Comparison of ENCODE assay signal across 11 cellular contexts in genomic region chr1:17561561-17561985, GRCh38. TPM values are rescaled to one million over a fixed set of nuclear protein-coding genes. Genes with fewer than 3 reads are reported as not detected.
DNase-seq lines count a peak whose midpoint lies in the region; ATAC-seq and TF ChIP-seq lines count a peak whose summit lies in the region.
"Had no signal": no experiment of that assay in that cellular context is flagged by ENCODE, and none has a peak within 500 bp of the region (broad histone marks: within the 10 kb centered on the region; RNA-seq: fewer than 3 reads in every experiment).

No MANE protein-coding gene starts in this region.

- H3K27me3 ChIP-seq in duodenal mucosa (ENCODE audit: control insufficient read depth in 1 of 2, insufficient read depth in 2 of 2, low read length in 2 of 2) (no peaks in the 10 kb centered on the region), mucosa of stomach (ENCODE audit: control insufficient read depth, insufficient read depth, low read length) (no peaks in the 10 kb centered on the region), transverse colon (no peaks in the 10 kb centered on the region)
- H3K27me3 ChIP-seq in CD8-positive, alpha-beta T cell (ENCODE audit: insufficient read depth, low read length), result no peaks in the 10 kb centered on the region

- H3K9me3 ChIP-seq in duodenal mucosa (ENCODE audit: control insufficient read depth in 1 of 2, low read length in 2 of 2), result no peaks in the 10 kb centered on the region
- no peaks in the 10 kb centered on the region for H3K9me3 ChIP-seq in mucosa of stomach (ENCODE audit: control insufficient read depth, low read length)
- H3K9me3 ChIP-seq in transverse colon, result no peaks in the 10 kb centered on the region
- H3K9me3 ChIP-seq in CD8-positive, alpha-beta T cell (ENCODE audit: low read length), result no peaks in the 10 kb centered on the region

- H3K9me3 Mint-ChIP-seq in CD8-positive, alpha-beta T cell, result no peaks in the 10 kb centered on the region

- CTCF ChIA-PET in CD8-positive, alpha-beta T cell (lab: Charles Lee), result no interaction called here

- H3K4me1 ChIP-seq in duodenal mucosa (ENCODE audit: control insufficient read depth in 1 of 2, insufficient read depth in 2 of 2, low read length in 2 of 2) (peaks cover 45 to 49% of the 10 kb centered on the region in 2 donors), mucosa of stomach (ENCODE audit: control insufficient read depth, insufficient read depth, low read length) (peaks cover 64% of the 10 kb centered on the region), transverse colon (peaks cover 28 to 72% (median 65%) of the 10 kb centered on the region in 4 donors)
- H3K4me1 ChIP-seq in CD8-positive, alpha-beta T cell (ENCODE audit: insufficient read depth, low read length), result no peaks in the 10 kb centered on the region

- no peak for TF ChIP-seq CTCF in transverse colon (IDR thresholded peaks at IDR 0.05)
- TF ChIP-seq CTCF in CD8-positive, alpha-beta T cell (IDR thresholded peaks at IDR 0.05), result no peak

- POLR2A ChIA-PET in CD8-positive, alpha-beta T cell (lab: Charles Lee), result no interaction called here

- no peaks in the 10 kb centered on the region for H3K36me3 Mint-ChIP-seq in CD8-positive, alpha-beta T cell

- intact Hi-C loops in transverse colon (cut with DNase I; ENCODE audit: low total_unique reads), result no loop called here
- intact Hi-C loops in CD8-positive, alpha-beta T cell (cut with DNase I, micrococcal nuclease), result no loop called here

- DNase-seq in LHCN-M2 (ENCODE audit: low read depth), result peak; percentile 67
- DNase-seq in transverse colon, result no peak
- DNase-seq in 8988T, result no peak
- DNase-seq in CD8-positive, alpha-beta T cell, result no peak
- no peak for DNase-seq in activated gamma-delta T cell (lab: John Stamatoyannopoulos, UW)
- DNase-seq: activated CD8-positive, alpha-beta T cell treated with anti-CD3 and anti-CD28 coated beads, Interleukin-2, amount 10 ng/mL, durations not matched to agents 7 days and 5 days; NCI-H1105 treated with DMSO at 0.1 percent for 48 hours; RPMI8226 had no signal

- H3K4me3 Mint-ChIP-seq in CD8-positive, alpha-beta T cell, result no peak overlapping the region
- H3K4me3 Mint-ChIP-seq: activated CD8-positive, alpha-beta T cell treated with anti-CD3 and anti-CD28 coated beads, Interleukin-2, amount 10 ng/mL, durations not matched to agents 7 days and 5 days had no signal

- TF ChIP-seq POLR2A in transverse colon (IDR thresholded peaks at IDR 0.05), result no peak

- WGBS in transverse colon (ENCODE audit: low coverage in 1 of 2), 2 donors, result 39 to 42% methylated on average over 5 to 9 of the region's 9 CpGs

- H3K4me1 Mint-ChIP-seq in CD8-positive, alpha-beta T cell (ENCODE audit: low read depth), result no peaks in the 10 kb centered on the region

- peaks cover 2% of the 10 kb centered on the region for H3K27me3 Mint-ChIP-seq in CD8-positive, alpha-beta T cell (ENCODE audit: low read depth)

- H3K27ac Mint-ChIP-seq in CD8-positive, alpha-beta T cell, result no peak overlapping the region
- H3K27ac Mint-ChIP-seq: activated CD8-positive, alpha-beta T cell treated with anti-CD3 and anti-CD28 coated beads, Interleukin-2, amount 10 ng/mL, durations not matched to agents 7 days and 5 days had no signal

- ATAC-seq in CD8-positive, alpha-beta T cell, result no peak
- ATAC-seq in GM18873 (IDR thresholded peaks at IDR 0.05; ENCODE audit: low FRiP score, unreplicated experiment), result no peak
- ATAC-seq: activated CD8-positive, alpha-beta T cell treated with anti-CD3 and anti-CD28 coated beads, Interleukin-2, amount 10 ng/mL, durations not matched to agents 7 days and 5 days had no signal

- TF ChIP-seq EP300 in transverse colon (IDR thresholded peaks at IDR 0.05; ENCODE audit: low read depth), result no peak

- no peak overlapping the region for H3K4me3 ChIP-seq in duodenal mucosa (ENCODE audit: low read depth in 1 of 2, low read length in 2 of 2)
- no peak overlapping the region for H3K4me3 ChIP-seq in mucosa of stomach (ENCODE audit: low read length)
- no peak overlapping the region for H3K4me3 ChIP-seq in transverse colon
- no peak overlapping the region for H3K4me3 ChIP-seq in CD8-positive, alpha-beta T cell (ENCODE audit: low read depth, low read length)

- in situ Hi-C loops in transverse colon (cut with MboI; ENCODE audit: low pct_ligation_motif_present in 1 of 4, low pct_unique_long_range_greater_than_20kb in 1 of 4, low sequenced_read_pairs in 3 of 4), result no loop called here

- H3K27ac ChIP-seq in duodenal mucosa (ENCODE audit: low read depth, low read length) (peak overlapping the region; percentile 54), transverse colon (peak overlapping the region; percentile 54 to 93 (median 74))
- H3K27ac ChIP-seq in CD8-positive, alpha-beta T cell (ENCODE audit: low read depth, low read length), result no peak overlapping the region

- H3K9ac ChIP-seq in duodenal mucosa (ENCODE audit: low read depth in 1 of 2, low read length in 2 of 2) (peak overlapping the region in 1 of 2 donors; percentile 32), mucosa of stomach (ENCODE audit: low read length) (peak overlapping the region; percentile 22)

- H3K36me3 ChIP-seq in duodenal mucosa (ENCODE audit: control insufficient read depth in 1 of 2, insufficient read depth in 2 of 2, low read length in 2 of 2), result no peaks in the 10 kb centered on the region
- H3K36me3 ChIP-seq in mucosa of stomach (ENCODE audit: control insufficient read depth, insufficient read depth, low read length), result no peaks in the 10 kb centered on the region
- H3K36me3 ChIP-seq in transverse colon, result no peaks in the 10 kb centered on the region
- H3K36me3 ChIP-seq in CD8-positive, alpha-beta T cell (ENCODE audit: insufficient read depth, low read length), result no peaks in the 10 kb centered on the region

RNA-seq across cellular contexts. Expression of gene ARHGEF10L, which starts 22.1 kb away (rescaled TPM):
- total RNA-seq in LHCN-M2 (2014; rRNA removed) (51.7 and 53.3 TPM in 2 replicates), transverse colon (100 to 1,000 TPM; 115 to 326 (median 199) TPM)
- 37.3 TPM for polyA plus RNA-seq in LHCN-M2 (2012)
- not detected for total RNA-seq in CD8-positive, alpha-beta T cell
- total RNA-seq: activated CD8-positive, alpha-beta T cell treated with anti-CD3 and anti-CD28 coated beads, Interleukin-2, amount 10 ng/mL, durations not matched to agents 7 days and 5 days had no signal

Comparison
In these comparisons a context has a peak if more than half of its experiments do, and no peak if none do; other contexts are left out.
1. RNA of gene ARHGEF10L, which starts 22.1 kb away (total RNA-seq): 115 to 326 TPM in transverse colon and 51.7 to 53.3 TPM in LHCN-M2; not detected in CD8-positive, alpha-beta T cell; every median in the first group is over 10 times any median in the second.